In the genomic region with DNA sequence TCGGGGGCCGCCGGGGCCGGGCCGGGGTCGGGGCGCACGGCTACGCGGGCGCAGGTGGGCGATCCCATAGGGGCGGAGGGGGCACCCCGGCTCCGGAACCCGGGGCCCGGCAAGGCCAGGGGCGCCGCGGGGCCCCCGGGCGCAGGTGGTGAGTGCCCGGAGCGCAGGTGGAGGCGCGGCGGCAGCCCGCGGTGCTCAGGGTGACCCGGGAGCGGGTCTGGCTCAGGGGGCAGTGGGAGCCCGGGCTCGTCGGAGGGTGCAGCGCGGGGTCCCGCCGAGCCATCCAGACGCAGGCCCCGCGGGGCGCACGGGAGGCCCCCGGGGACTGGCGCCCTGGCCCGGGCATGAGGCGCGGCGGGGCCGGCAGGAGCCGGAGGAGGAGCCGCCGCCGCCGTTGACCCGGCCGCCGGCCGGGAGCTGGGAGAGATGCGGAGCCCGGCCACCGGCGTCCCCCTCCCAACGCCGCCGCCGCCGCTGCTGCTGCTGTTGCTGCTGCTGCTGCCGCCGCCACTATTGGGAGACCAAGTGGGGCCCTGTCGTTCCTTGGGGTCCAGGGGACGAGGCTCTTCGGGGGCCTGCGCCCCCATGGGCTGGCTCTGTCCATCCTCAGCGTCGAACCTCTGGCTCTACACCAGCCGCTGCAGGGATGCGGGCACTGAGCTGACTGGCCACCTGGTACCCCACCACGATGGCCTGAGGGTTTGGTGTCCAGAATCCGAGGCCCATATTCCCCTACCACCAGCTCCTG, we compare ENCODE assay signal across 7 cellular contexts. TPM values are rescaled to one million over a fixed set of nuclear protein-coding genes. Genes with fewer than 3 reads are reported as not detected.
DNase-seq lines count a peak whose midpoint lies in the region.
"Had no signal": no experiment of that assay in that cellular context is flagged by ENCODE, and none has a peak within 500 bp of the region (broad histone marks: within the 10 kb centered on the region; RNA-seq: fewer than 3 reads in every experiment).

No MANE protein-coding gene starts in this region.

- H3K27ac ChIP-seq in Karpas-422 (ENCODE audit: low read length) (no peak overlapping the region), substantia nigra (ENCODE audit: low read depth, low read length, poor library complexity, severe bottlenecking) (peak overlapping the region; percentile 69)
- H3K27ac ChIP-seq: 22Rv1 had no signal

- H3K9me3 ChIP-seq in Karpas-422 (ENCODE audit: low read length) = no peaks in the 10 kb centered on the region

- H4K20me1 ChIP-seq in Karpas-422 (ENCODE audit: insufficient read depth, low read depth, low read length) = 0 out of 2 replicates have a peak, but pooled peaks cover 5% of the 10 kb centered on the region

- peak overlapping the region; percentile 65 for H3K4me2 ChIP-seq in Karpas-422 (ENCODE audit: low read depth, low read length, poor library complexity, severe bottlenecking)

- H3K9me2 ChIP-seq in Karpas-422 (replicated peaks; ENCODE audit: insufficient read depth, low read length) = no peaks in the 10 kb centered on the region

- peaks cover 18% of the 10 kb centered on the region for H3K4me1 ChIP-seq in Karpas-422 (ENCODE audit: low read length)

- H3K36me3 ChIP-seq in Karpas-422 (ENCODE audit: insufficient read depth, low read length) = no peaks in the 10 kb centered on the region

- no peak overlapping the region for H2AFZ ChIP-seq in Karpas-422 (ENCODE audit: low read length)

- peak overlapping the region; percentile 50 for H3K9ac ChIP-seq in Karpas-422 (ENCODE audit: low read length)

- DNase-seq in DMS 273 (lab: John Stamatoyannopoulos, UW; ENCODE audit: unreplicated experiment) (peak; percentile 50), DMS 273 treated with DMSO at 0.1 percent for 48 hours (lab: John Stamatoyannopoulos, UW) (no peak), Karpas-422 (no peak), germinal center (ENCODE audit: low spot score) (peak; percentile 32), substantia nigra (lab: John Stamatoyannopoulos, UW) (peak in 1 of 49 donors; percentile 56), CD1c-positive myeloid dendritic cell (ENCODE audit: extremely low spot score) (no peak)

- no peaks in the 10 kb centered on the region for H3K79me2 ChIP-seq in Karpas-422 (ENCODE audit: low read length)

- peak overlapping the region; percentile 61; the same call in 1 of the 2 replicates for H3K4me3 ChIP-seq in Karpas-422 (ENCODE audit: low read length)

- no peaks in the 10 kb centered on the region for H3K27me3 ChIP-seq in Karpas-422 (ENCODE audit: low read length)

RNA-seq across cellular contexts. Expression of gene CELSR2, which starts 0.5 kb away (rescaled TPM):
- total RNA-seq in Karpas-422 (2014; rRNA removed; shearing (Covaris generic); ENCODE audit: low replicate concordance) = 0.43 and 1.2 TPM in 2 replicates

RNA-seq across cellular contexts. Expression of gene PSRC1, which starts 33.1 kb away (rescaled TPM):
- 6.3 and 24.2 TPM in 2 replicates for total RNA-seq in Karpas-422 (2014; rRNA removed; shearing (Covaris generic); ENCODE audit: low replicate concordance)

RNA-seq across cellular contexts. Expression of gene SARS1, which starts 36.1 kb away (rescaled TPM):
- 184 and 248 TPM in 2 replicates for total RNA-seq in Karpas-422 (2014; rRNA removed; shearing (Covaris generic); ENCODE audit: low replicate concordance)

RNA-seq across cellular contexts. Expression of gene MYBPHL, which starts 57.0 kb away (rescaled TPM):
- 0.14 and 4.3 TPM in 2 replicates for total RNA-seq in Karpas-422 (2014; rRNA removed; shearing (Covaris generic); ENCODE audit: low replicate concordance)

Comparison
In these comparisons a context has a peak if more than half of its experiments do, and no peak if none do; other contexts are left out.
1. DNase-seq: peak in DMS 273 (single experiment) and germinal center (single experiment); none in DMS 273 treated with DMSO at 0.1 percent for 48 hours (single experiment), Karpas-422 (single experiment) and CD1c-positive myeloid dendritic cell (single experiment).